Comparison of ENCODE assay signal across 15 cellular contexts in the genomic region with DNA sequence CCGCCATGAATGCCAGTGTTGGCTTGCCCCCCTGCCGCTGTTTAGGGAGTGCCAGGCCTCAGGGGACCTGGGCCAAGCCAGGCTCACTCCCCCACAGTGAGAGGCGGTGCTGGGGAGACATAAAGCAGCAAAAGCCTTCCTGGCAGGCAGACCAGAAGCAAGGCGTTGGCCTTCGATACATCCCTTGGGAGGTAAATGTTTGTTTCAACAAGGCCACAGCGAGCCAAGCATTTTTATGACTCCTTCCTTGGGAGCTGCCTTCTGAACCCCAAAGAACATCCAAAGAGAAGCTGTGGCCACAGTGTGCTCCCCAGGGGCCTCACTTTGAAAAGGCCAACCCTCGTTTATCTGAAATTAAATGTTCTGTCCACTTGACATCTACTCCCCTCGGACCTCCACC.
DNase-seq lines count a peak whose midpoint lies in the region; ATAC-seq, FAIRE-seq and TF ChIP-seq lines count a peak whose summit lies in the region.
"Had no signal": no experiment of that assay in that cellular context is flagged by ENCODE, and none has a peak within 500 bp of the region (broad histone marks: within the 10 kb centered on the region; RNA-seq: fewer than 3 reads in every experiment).

No MANE protein-coding gene starts in this region.

- 35 to 49% methylated on average over 8 of the region's 8 CpGs for WGBS in testis, 2 donors
- 78% methylated on average over 3 of the region's 8 CpGs for WGBS in right lobe of liver (ENCODE audit: insufficient coverage, low coverage, low lambda C conversion rate, missing lambda C conversion rate)

- H3K4me1 ChIP-seq in ascending aorta (peaks cover 12 to 43% of the 10 kb centered on the region in 2 donors), right atrium auricular region (peaks cover 0 to 52% of the 10 kb centered on the region in 2 donors), testis (peaks cover 70% of the 10 kb centered on the region), right lobe of liver (no peaks in the 10 kb centered on the region)

- peak overlapping the region; percentile 12 to 62 for H3K27ac ChIP-seq in ascending aorta
- no peak overlapping the region for H3K27ac ChIP-seq in right atrium auricular region
- H3K27ac ChIP-seq in testis: peak overlapping the region in 1 of 2 donors; percentile 71
- no peak overlapping the region for H3K27ac ChIP-seq in right lobe of liver

- no peaks in the 10 kb centered on the region for H3K9me3 ChIP-seq in ascending aorta
- no peaks in the 10 kb centered on the region for H3K9me3 ChIP-seq in right atrium auricular region
- no peaks in the 10 kb centered on the region for H3K9me3 ChIP-seq in testis
- H3K9me3 ChIP-seq in right lobe of liver: no peaks in the 10 kb centered on the region

- DNase-seq in GM12891 (ENCODE audit: insufficient read length, low spot score): no peak
- no peak for DNase-seq in ascending aorta (ENCODE audit: low spot score in 2 of 2)
- DNase-seq in right atrium auricular region (ENCODE audit: low spot score): peak; percentile 71
- peak; percentile 75 for DNase-seq in testis
- DNase-seq in right lobe of liver: no peak
- no peak for DNase-seq in effector CD8-positive, alpha-beta T cell (lab: John Stamatoyannopoulos, UW)
- DNase-seq: activated naive CD8-positive, alpha-beta T cell treated with anti-CD3 and anti-CD28 coated beads, Interleukin-2, amount 10 ng/mL, durations not matched to agents 7 days and 5 days; activated T-cell treated with anti-CD3 and anti-CD28 coated beads, Interleukin-2, amount 50 U/mL, for 1 hour; CD8-positive, alpha-beta memory T cell; H9; immature natural killer cell; NCI-H510A; T-cell had no signal

- TF ChIP-seq CTCF in ascending aorta (IDR thresholded peaks at IDR 0.05) (no peak), right atrium auricular region (IDR thresholded peaks at IDR 0.05) (no peak), testis (IDR thresholded peaks at IDR 0.05) (no peak), right lobe of liver (IDR thresholded peaks at IDR 0.05) (no peak)

- H3K4me3 ChIP-seq in ascending aorta: no peak overlapping the region
- no peak overlapping the region for H3K4me3 ChIP-seq in right atrium auricular region
- no peak overlapping the region for H3K4me3 ChIP-seq in testis
- no peak overlapping the region for H3K4me3 ChIP-seq in right lobe of liver

- intact Hi-C loops in ascending aorta (cut with DNase I): loop anchor here (2.0 to 5.0 kb wide), 2 partner anchors 25 to 60 kb away; no protein-coding TSS in a partner anchor
- intact Hi-C loops in testis (cut with DNase I; ENCODE audit: low total_unique reads): no loop called here
- intact Hi-C loops in right lobe of liver (cut with DNase I): loop anchor here in 1 of 2 donors (10.0 kb wide), 1 partner anchor 117 kb away; a partner anchor contains a TSS

- H3K36me3 ChIP-seq in ascending aorta: no peaks in the 10 kb centered on the region
- no peaks in the 10 kb centered on the region for H3K36me3 ChIP-seq in right atrium auricular region
- H3K36me3 ChIP-seq in testis (ENCODE audit: low read depth, missing control alignments): no peaks in the 10 kb centered on the region
- no peaks in the 10 kb centered on the region for H3K36me3 ChIP-seq in right lobe of liver

- no peak for TF ChIP-seq POLR2A in GM12891 (IDR thresholded peaks at IDR 0.05; ENCODE audit: low read depth, low read length)
- TF ChIP-seq POLR2A in testis (IDR thresholded peaks at IDR 0.05): no peak
- TF ChIP-seq POLR2A in right lobe of liver (IDR thresholded peaks at IDR 0.05): no peak

- ATAC-seq in GM21825 (IDR thresholded peaks at IDR 0.05; ENCODE audit: unreplicated experiment) (no peak), right lobe of liver (no peak)
- ATAC-seq: Panc1, T-cell had no signal

- H3K27me3 ChIP-seq in ascending aorta (no peaks in the 10 kb centered on the region), right atrium auricular region (no peaks in the 10 kb centered on the region), testis (no peaks in the 10 kb centered on the region), right lobe of liver (no peaks in the 10 kb centered on the region)

- peak; percentile 5 for FAIRE-seq in GM12891 (lab: Jason Lieb, UNC)

TF ChIP-seq in GM12891, 5 proteins besides CTCF, POLR2A, EP300 and RAD21:
- TF ChIP-seq SPI1 (IDR thresholded peaks at IDR 0.05; ENCODE audit: low read depth, low read length) (no peak), TAF1 (IDR thresholded peaks at IDR 0.05; ENCODE audit: low read depth, low read length) (no peak), POU2F2 (IDR thresholded peaks at IDR 0.05; ENCODE audit: low read depth, low read length) (no peak), PAX5 (IDR thresholded peaks at IDR 0.05; ENCODE audit: insufficient read depth, low read length, severe bottlenecking) (no peak), POLR2AphosphoS5 (IDR thresholded peaks at IDR 0.05; ENCODE audit: low read depth, low read length) (no peak)

Comparison
In these comparisons a context has a peak if more than half of its experiments do, and no peak if none do; other contexts are left out.
1. DNase-seq: peak in right atrium auricular region (single experiment) and testis (single experiment); none in GM12891 (single experiment), ascending aorta (0 of 2), right lobe of liver (0 of 3) and effector CD8-positive, alpha-beta T cell (single experiment).
2. H3K27ac ChIP-seq: peak in ascending aorta (2 of 2); none in right atrium auricular region (0 of 2) and right lobe of liver (0 of 3).